ENCODE assay signal across 33 cellular contexts in genomic region chr3:126581569-126581968, GRCh38. TPM values are rescaled to one million over a fixed set of nuclear protein-coding genes. Genes with fewer than 3 reads are reported as not detected.
"Had no signal": no experiment of that assay in that cellular context is flagged by ENCODE, and none has a peak within 500 bp of the region (broad histone marks: within the 10 kb centered on the region; RNA-seq: fewer than 3 reads in every experiment).

No MANE protein-coding gene starts in this region.

- DNase-seq: Karpas-422, Kasumi-1, MG63, MM.1S, MV-4-11, NCI-H1048, NCI-H1092, NCI-H1092 treated with DMSO at 0.1 percent for 48 hours, NCI-H1105, NCI-H1105 treated with DMSO at 0.1 percent for 48 hours, NCI-H1417, NCI-H1417 treated with DMSO at 0.1 percent for 48 hours, NCI-H1436, NCI-H1436 treated with DMSO at 0.1 percent for 48 hours, NCI-H187, NCI-H187 treated with DMSO at 0.1 percent for 48 hours, NCI-H1930, NCI-H2029, NCI-H2029 treated with DMSO at 0.1 percent for 48 hours, NCI-H2081, NCI-H2081 treated with DMSO at 0.1 percent for 48 hours, NCI-H2107, NCI-H2227 treated with DMSO at 0.1 percent for 48 hours, NCI-H226, NCI-H345, NCI-H446, NCI-H446 treated with DMSO at 0.1 percent for 48 hours, NCI-H510A, NCI-H510A treated with DMSO at 0.1 percent for 48 hours had no signal

- H3K27me3 ChIP-seq: MG63 had no signal

- H3K36me3 ChIP-seq: MG63 had no signal

- H3K4me3 ChIP-seq: MG63 had no signal

RNA-seq across cellular contexts. Expression of gene C3orf22, which starts 22.8 kb away (rescaled TPM):
- total RNA-seq: LHCN-M2, M059J, MCF 10A, NCI-H460 had no signal

RNA-seq across cellular contexts. Expression of gene CHST13, which starts 57.6 kb away (rescaled TPM):
- total RNA-seq: LHCN-M2, M059J, MCF 10A, NCI-H460 had no signal
